ENCODE assay signal across 14 cellular contexts in the genomic region with DNA sequence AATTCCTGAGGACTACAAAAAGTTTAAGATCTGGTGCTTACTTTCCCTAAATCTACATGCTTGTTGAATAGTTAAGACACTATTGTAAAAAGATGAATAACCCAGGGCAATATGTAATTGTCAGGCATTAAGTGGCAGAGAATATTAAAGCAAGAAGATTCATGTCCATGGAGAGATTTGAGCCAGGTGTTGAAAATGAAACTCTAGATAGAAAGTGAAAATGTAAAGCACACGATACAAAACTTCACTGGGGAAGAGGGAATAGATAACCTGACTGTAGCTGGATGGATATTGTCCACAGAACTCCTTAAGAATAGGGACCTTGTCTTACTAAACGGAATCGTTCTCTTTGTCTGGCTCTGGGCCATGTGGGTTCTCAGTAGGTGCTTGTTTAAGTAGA. TPM values are rescaled to one million over a fixed set of nuclear protein-coding genes. Genes with fewer than 3 reads are reported as not detected.
DNase-seq lines count a peak whose midpoint lies in the region; ATAC-seq, FAIRE-seq and TF ChIP-seq lines count a peak whose summit lies in the region.
"Had no signal": no experiment of that assay in that cellular context is flagged by ENCODE, and none has a peak within 500 bp of the region (broad histone marks: within the 10 kb centered on the region; RNA-seq: fewer than 3 reads in every experiment).

No MANE protein-coding gene starts in this region.

- H3K4me3 Mint-ChIP-seq in CD4-positive, alpha-beta T cell = peak overlapping the region; percentile 22
- H3K4me3 Mint-ChIP-seq in T-helper 17 cell = peak overlapping the region; percentile 60
- peak overlapping the region in 3 of 5 donors; percentile 3 to 23 (median 6) for H3K4me3 Mint-ChIP-seq in immature natural killer cell
- H3K4me3 Mint-ChIP-seq: H9 had no signal

- H3K4me1 Mint-ChIP-seq in CD4-positive, alpha-beta T cell (ENCODE audit: low read depth) = peaks cover 86% of the 10 kb centered on the region
- H3K4me1 Mint-ChIP-seq in T-helper 17 cell (peaks cover 64% of the 10 kb centered on the region), immature natural killer cell (peaks cover 75 to 92% of the 10 kb centered on the region in 2 donors)

- no peak for FAIRE-seq in HTR-8/SVneo (lab: Jason Lieb, UNC)

- DNase-seq in CD4-positive, alpha-beta T cell = no peak
- DNase-seq in T-helper 17 cell (no peak), immature natural killer cell (no peak), HTR-8/SVneo (ENCODE audit: insufficient read length, low spot score) (no peak), left colon (no peak), SW 1271 (lab: John Stamatoyannopoulos, UW) (no peak)
- DNase-seq: activated naive CD4-positive, alpha-beta T cell treated with anti-CD3 and anti-CD28 coated beads, Interleukin-2, amount 50 U/mL, for 16 hours; C1 segment of cervical spinal cord; H9; head of caudate nucleus; Kasumi-1; NCI-H226 had no signal

- POLR2A ChIA-PET in CD4-positive, alpha-beta T cell (lab: Charles Lee) = no interaction called here

- ATAC-seq in CD4-positive, alpha-beta T cell (ENCODE audit: poor library complexity) = no peak
- ATAC-seq in GM18870 (IDR thresholded peaks at IDR 0.05; ENCODE audit: unreplicated experiment) (peak; percentile 34), T-helper 17 cell (no peak), HG02852 (IDR thresholded peaks at IDR 0.05; ENCODE audit: unreplicated experiment) (no peak), left colon (no peak)

- CTCF ChIA-PET in CD4-positive, alpha-beta T cell (lab: Charles Lee) = no interaction called here

- no peak overlapping the region for H3K27ac ChIP-seq in CD4-positive, alpha-beta T cell (ENCODE audit: low read depth, low read length)

- TF ChIP-seq CTCF in CD4-positive, alpha-beta T cell (IDR thresholded peaks at IDR 0.05) = no peak

- H3K27me3 ChIP-seq in CD4-positive, alpha-beta T cell (ENCODE audit: control insufficient read depth, insufficient read depth, low read length) = no peaks in the 10 kb centered on the region

- H3K27ac Mint-ChIP-seq in CD4-positive, alpha-beta T cell = peak overlapping the region; percentile 40
- peak overlapping the region; percentile 53 for H3K27ac Mint-ChIP-seq in T-helper 17 cell
- peak overlapping the region in 4 of 6 donors; percentile 1 to 68 (median 56) for H3K27ac Mint-ChIP-seq in immature natural killer cell

- H3K27me3 Mint-ChIP-seq in CD4-positive, alpha-beta T cell = no peaks in the 10 kb centered on the region
- H3K27me3 Mint-ChIP-seq in T-helper 17 cell (no peaks in the 10 kb centered on the region), immature natural killer cell (ENCODE audit: low read depth in 3 of 3) (peaks cover 0 to 7% (median 2%) of the 10 kb centered on the region in 3 donors)

- H3K9me3 Mint-ChIP-seq in CD4-positive, alpha-beta T cell = no peaks in the 10 kb centered on the region
- H3K9me3 Mint-ChIP-seq in immature natural killer cell = no peaks in the 10 kb centered on the region
- H3K9me3 Mint-ChIP-seq: H9 had no signal

- H3K9me3 ChIP-seq in CD4-positive, alpha-beta T cell (ENCODE audit: control insufficient read depth, low read length) = no peaks in the 10 kb centered on the region
- no peaks in the 10 kb centered on the region for H3K9me3 ChIP-seq in T-helper 17 cell (ENCODE audit: control insufficient read depth, low read length, poor library complexity, severe bottlenecking)

- intact Hi-C loops in CD4-positive, alpha-beta T cell (cut with DNase I, micrococcal nuclease) = loop anchor here in 1 of 2 experiments (10.0 kb wide), 1 partner anchor 1051 kb away; no protein-coding TSS in a partner anchor
- intact Hi-C loops in left colon (cut with DNase I, micrococcal nuclease) = no loop called here

- peaks cover 46% of the 10 kb centered on the region for H3K36me3 Mint-ChIP-seq in CD4-positive, alpha-beta T cell (ENCODE audit: low read depth)
- peaks cover 2% of the 10 kb centered on the region for H3K36me3 Mint-ChIP-seq in T-helper 17 cell (ENCODE audit: low read depth)
- peaks cover 0 to 3% (median 0%) of the 10 kb centered on the region in 3 donors for H3K36me3 Mint-ChIP-seq in immature natural killer cell

RNA-seq across cellular contexts. Expression of a gene that starts 5.0 kb away (rescaled TPM):
- 100 to 1,000 TPM; 118 to 124 TPM for total RNA-seq in CD4-positive, alpha-beta T cell
- total RNA-seq in T-helper 17 cell = 100 to 1,000 TPM in 1 of 2 donors, 10 to 100 TPM in 1; 96.8 to 113 TPM
- polyA plus RNA-seq in immature natural killer cell = 10 to 100 TPM; 38.9 to 70.2 (median 45.4) TPM
- total RNA-seq in left colon = 100 to 1,000 TPM; 106 to 111 TPM

Comparison
In these comparisons a context has a peak if more than half of its experiments do, and no peak if none do; other contexts are left out.
1. H3K4me3 Mint-ChIP-seq: peak in every context shown above with its lines; median percentile 60 in T-helper 17 cell; 22 in CD4-positive, alpha-beta T cell; 6 in immature natural killer cell.